Comparison of ENCODE assay signal across 8 cellular contexts in genomic region chr7:27784399-27785053, GRCh38. TPM values are rescaled to one million over a fixed set of nuclear protein-coding genes. Genes with fewer than 3 reads are reported as not detected.
DNase-seq lines count a peak whose midpoint lies in the region; ATAC-seq and TF ChIP-seq lines count a peak whose summit lies in the region.

No MANE protein-coding gene starts in this region.

- no peaks in the 10 kb centered on the region for H3K9me3 Mint-ChIP-seq in CD8-positive, alpha-beta T cell
- H3K9me3 Mint-ChIP-seq in MCF 10A (ENCODE audit: unreplicated experiment), result no peaks in the 10 kb centered on the region

- peaks cover 54% of the 10 kb centered on the region for H3K36me3 Mint-ChIP-seq in CD8-positive, alpha-beta T cell
- peaks cover 40% of the 10 kb centered on the region for H3K36me3 Mint-ChIP-seq in MCF 10A (ENCODE audit: insufficient read depth, unreplicated experiment)

- POLR2A ChIA-PET in CD8-positive, alpha-beta T cell (lab: Charles Lee), result interaction anchor here (0.7 to 1.5 kb wide), 2 partner anchors 122 to 214 kb away, joined by 3 to 4 read pairs; partner anchors contain the start of gene HIBADH
- POLR2A ChIA-PET in MCF 10A (lab: Yijun Ruan, JAX), result interaction anchor here (0.5 to 1.8 kb wide), 4 partner anchors 39 to 303 kb away, joined by 3 to 9 read pairs (median 3); no protein-coding TSS in a partner anchor

- H3K4me1 ChIP-seq in CD8-positive, alpha-beta T cell (ENCODE audit: insufficient read depth, low read length), result no peaks in the 10 kb centered on the region
- peaks cover 7% of the 10 kb centered on the region for H3K4me1 ChIP-seq in lower lobe of right lung

- H3K4me3 Mint-ChIP-seq in CD8-positive, alpha-beta T cell, result no peak overlapping the region
- H3K4me3 Mint-ChIP-seq in MCF 10A (ENCODE audit: unreplicated experiment), result no peak overlapping the region

- CTCF ChIA-PET in CD8-positive, alpha-beta T cell (lab: Charles Lee), result interaction anchor here (0.6 to 1.6 kb wide), 10 partner anchors 9 to 592 kb away, joined by 3 to 8 read pairs (median 4); no protein-coding TSS in a partner anchor
- CTCF ChIA-PET in MCF 10A (lab: Yijun Ruan, JAX), result interaction anchor here (0.6 to 2.4 kb wide), 17 partner anchors 10 to 589 kb away, joined by 3 to 10 read pairs (median 5); no protein-coding TSS in a partner anchor

- H3K4me1 Mint-ChIP-seq in CD8-positive, alpha-beta T cell (ENCODE audit: low read depth), result peaks cover 12% of the 10 kb centered on the region
- H3K4me1 Mint-ChIP-seq in MCF 10A (ENCODE audit: insufficient read depth, unreplicated experiment), result peaks cover 13% of the 10 kb centered on the region

- H3K27ac Mint-ChIP-seq in CD8-positive, alpha-beta T cell, result peak overlapping the region; percentile 4
- peak overlapping the region; percentile 59 for H3K27ac Mint-ChIP-seq in MCF 10A (ENCODE audit: low read depth, unreplicated experiment)

- H3K4me3 ChIP-seq in CD8-positive, alpha-beta T cell (ENCODE audit: low read depth, low read length), result no peak overlapping the region
- no peak overlapping the region for H3K4me3 ChIP-seq in lower lobe of right lung

- H3K27ac ChIP-seq in CD8-positive, alpha-beta T cell (ENCODE audit: low read depth, low read length), result no peak overlapping the region
- H3K27ac ChIP-seq in lower lobe of right lung, result no peak overlapping the region

- peak; percentile 64 for ATAC-seq in CD8-positive, alpha-beta T cell
- ATAC-seq in lower lobe of right lung (peak in 1 of 2 donors; percentile 55), GM19023 (IDR thresholded peaks at IDR 0.05; ENCODE audit: unreplicated experiment) (no peak), HG03565 (IDR thresholded peaks at IDR 0.05; ENCODE audit: unreplicated experiment) (no peak), GM21529 (IDR thresholded peaks at IDR 0.05; ENCODE audit: unreplicated experiment) (no peak)

- no peaks in the 10 kb centered on the region for H3K9me3 ChIP-seq in CD8-positive, alpha-beta T cell (ENCODE audit: low read length)
- no peaks in the 10 kb centered on the region for H3K9me3 ChIP-seq in lower lobe of right lung

- no peaks in the 10 kb centered on the region for H3K27me3 ChIP-seq in CD8-positive, alpha-beta T cell (ENCODE audit: insufficient read depth, low read length)
- no peaks in the 10 kb centered on the region for H3K27me3 ChIP-seq in lower lobe of right lung (ENCODE audit: low read depth)

- peak; percentile 80 for TF ChIP-seq CTCF in CD8-positive, alpha-beta T cell (IDR thresholded peaks at IDR 0.05)
- peak; percentile 11 for TF ChIP-seq CTCF in GM20000 (IDR thresholded peaks at IDR 0.05; ENCODE audit: extremely low read depth, missing control alignments)
- peak; percentile 45 for TF ChIP-seq CTCF in MCF 10A (IDR thresholded peaks at IDR 0.05; ENCODE audit: unreplicated experiment)
- TF ChIP-seq CTCF in lower lobe of right lung (IDR thresholded peaks at IDR 0.05), result peak; percentile 50

- no peaks in the 10 kb centered on the region for H3K27me3 Mint-ChIP-seq in CD8-positive, alpha-beta T cell (ENCODE audit: low read depth)
- H3K27me3 Mint-ChIP-seq in MCF 10A (ENCODE audit: insufficient read depth, unreplicated experiment), result no peaks in the 10 kb centered on the region

- H3K36me3 ChIP-seq in CD8-positive, alpha-beta T cell (ENCODE audit: insufficient read depth, low read length), result peaks cover 22% of the 10 kb centered on the region
- peaks cover 42% of the 10 kb centered on the region for H3K36me3 ChIP-seq in lower lobe of right lung

- peak in 1 of 7 experiments; percentile 23 for DNase-seq in CD8-positive, alpha-beta T cell
- peak; percentile 4 for DNase-seq in GM20000 (ENCODE audit: low spot score)
- peak; percentile 80 for DNase-seq in OCI-M1 (lab: John Stamatoyannopoulos, UW)
- peak; percentile 67 for DNase-seq in MCF 10A (ENCODE audit: unreplicated experiment)
- DNase-seq in lower lobe of right lung, result no peak

- intact Hi-C loops in CD8-positive, alpha-beta T cell (cut with DNase I, micrococcal nuclease), result loop anchor here (1.0 to 10.0 kb wide), 5 partner anchors 42 to 588 kb away; partner anchors contain the start of genes TAX1BP1 (in 2 of the 2) and HIBADH (in 1 of the 2)
- intact Hi-C loops in MCF 10A (cut with micrococcal nuclease) (loop anchor here (5.0 to 10.0 kb wide), 3 partner anchors 138 to 310 kb away; no protein-coding TSS in a partner anchor), lower lobe of right lung (cut with DNase I) (no loop called here)

- BruUV-seq in MCF 10A (replicated peaks; lab: Mats Ljungman, UMichigan), result no TSS peak

RNA-seq across cellular contexts. Expression of gene TAX1BP1, which starts 44.6 kb away (rescaled TPM):
- 100 to 1,000 TPM; 132 to 139 TPM for total RNA-seq in CD8-positive, alpha-beta T cell
- total RNA-seq in MCF 10A (2022) (95.0 and 95.9 TPM in 2 replicates), lower lobe of right lung (128 TPM)

Comparison
In these comparisons a context has a peak if more than half of its experiments do, and no peak if none do; other contexts are left out.
1. CTCF ChIP-seq: peak in every context shown above with its lines; median percentile 80 in CD8-positive, alpha-beta T cell; 50 in lower lobe of right lung; 45 in MCF 10A; 11 in GM20000.